ENCODE assay signal across 24 cellular contexts in genomic region chr9:31837211-31837610, GRCh38.
"Had no signal": no experiment of that assay in that cellular context is flagged by ENCODE, and none has a peak within 500 bp of the region (broad histone marks: within the 10 kb centered on the region; RNA-seq: fewer than 3 reads in every experiment).

No MANE protein-coding gene starts in this region.

- H3K4me1 ChIP-seq: stomach, suprapubic skin, testis, thyroid gland, tibial artery, tibial nerve, transverse colon, upper lobe of left lung, upper lobe of right lung, uterus, vagina had no signal

- H3K27ac ChIP-seq: stomach, suprapubic skin, testis, thoracic aorta, thyroid gland, tibial artery, tibial nerve, transverse colon, upper lobe of left lung, upper lobe of right lung, uterus, vagina had no signal

- H3K4me3 ChIP-seq: stomach, suprapubic skin, testis, thoracic aorta, thyroid gland, tibial artery, tibial nerve, transverse colon, upper lobe of left lung, upper lobe of right lung, uterus, vagina had no signal

- H3K36me3 ChIP-seq: stomach, suprapubic skin, thoracic aorta, thyroid gland, tibial artery, tibial nerve, transverse colon, upper lobe of left lung, upper lobe of right lung, uterus, vagina had no signal

- H3K9me3 ChIP-seq: stomach, suprapubic skin, testis, thoracic aorta, thyroid gland, tibial artery, tibial nerve, transverse colon, upper lobe of left lung, upper lobe of right lung, uterus, vagina had no signal

- H3K27me3 ChIP-seq: stomach, suprapubic skin, testis, thyroid gland, tibial artery, tibial nerve, transverse colon, upper lobe of left lung, upper lobe of right lung, uterus, vagina had no signal

- DNase-seq: stimulated activated CD4-positive, alpha-beta T cell treated with anti-CD3 and anti-CD28 coated beads, Interleukin-2, amount 100 ng/mL, for 48 hours; stimulated activated CD4-positive, alpha-beta T cell treated with anti-CD3 and anti-CD28 coated beads, Interleukin-4, amount 100 ng/mL, for 1 hour; stimulated activated CD4-positive, alpha-beta T cell treated with anti-CD3 and anti-CD28 coated beads, Interleukin-4, amount 100 ng/mL, for 24 hours; stimulated activated CD4-positive, alpha-beta T cell treated with anti-CD3 and anti-CD28 coated beads, Interleukin-4, amount 100 ng/mL, for 4 hours; stimulated activated CD8-positive, alpha-beta memory T cell treated with anti-CD3 and anti-CD28 coated beads, Interleukin-4, amount 100 ng/mL, for 48 hours; stimulated activated naive B cell treated with anti-CD40 and anti-IgM and Interleukin-4, amounts not matched to agents 10 μg/mL and 1 μg/mL and 100 μg/mL, for 72 hours; stimulated activated naive CD4-positive, alpha-beta T cell; stimulated activated naive CD4-positive, alpha-beta T cell treated with Interleukin-2 at 50 U/mL for 16 hours; stimulated activated naive CD8-positive, alpha-beta T cell treated with anti-CD3 and anti-CD28 coated beads, Interleukin-15, amount 100 ng/mL, for 72 hours; stimulated activated naive CD8-positive, alpha-beta T cell treated with anti-CD3 and anti-CD28 coated beads, Interleukin-15, Interleukin-2, amounts not matched to agents 100 U/mL and 50 U/mL, for 24 hours; stomach; substantia nigra; testis; thyroid gland; tibial artery; transverse colon; trophoblast cell; upper lobe of left lung; upper lobe of right lung; uterus had no signal
